ENCODE assay signal across 2 cellular contexts in the genomic region with DNA sequence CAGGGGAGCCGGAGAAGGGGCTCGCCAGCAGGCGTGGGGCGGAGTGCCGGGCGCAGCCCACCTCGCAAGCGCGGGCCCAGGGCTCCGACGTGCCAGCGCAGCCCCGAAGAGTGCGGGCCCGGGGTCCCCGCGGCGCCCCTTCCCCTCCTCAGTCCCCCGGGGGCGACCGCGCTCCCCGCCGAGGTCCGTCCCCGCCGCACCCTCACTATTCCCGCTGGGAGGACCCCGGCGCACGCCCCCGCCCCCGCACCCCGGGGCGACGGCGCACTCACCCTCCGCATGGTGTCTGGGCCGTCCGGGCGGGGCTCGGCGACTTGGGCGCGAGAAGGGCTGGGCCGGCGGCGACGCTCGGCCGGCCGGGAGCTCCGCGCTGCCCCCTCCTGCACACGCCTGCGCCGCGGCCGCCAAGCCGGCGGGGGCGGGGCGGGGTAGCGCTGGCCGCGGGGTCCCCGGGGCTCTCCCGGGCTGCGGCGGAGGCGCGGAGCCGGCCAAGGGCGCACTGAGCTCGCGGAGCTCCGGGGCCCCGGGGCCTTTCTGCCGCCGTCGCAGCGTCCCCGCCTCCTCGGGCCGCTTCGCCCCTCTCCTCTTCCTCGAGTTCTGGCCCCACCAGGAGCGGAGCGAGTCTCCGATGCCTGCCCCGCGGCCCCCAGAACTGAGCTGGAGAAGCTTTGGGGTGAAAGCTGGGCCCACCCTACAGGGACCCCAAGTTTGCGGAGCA.
TF ChIP-seq lines count a peak whose summit lies in the region.

No MANE protein-coding gene starts in this region.

TF ChIP-seq in HCT116, 20 proteins besides CTCF, POLR2A, EP300 and RAD21:
- TF ChIP-seq FOSL1 (IDR thresholded peaks at IDR 0.05; ENCODE audit: low read depth), result no peak
- TF ChIP-seq POLR2AphosphoS5 (IDR thresholded peaks at IDR 0.05; ENCODE audit: low read depth, low read length), result 0 out of 2 replicates have a peak, but pooled peaks have one; percentile 25
- no peak for TF ChIP-seq CEBPB (IDR thresholded peaks at IDR 0.05; ENCODE audit: low read depth)
- TF ChIP-seq EGR1 (IDR thresholded peaks at IDR 0.05; ENCODE audit: low read depth), result peak; percentile 69
- no peak for TF ChIP-seq ZFX (IDR thresholded peaks at IDR 0.05)

TF ChIP-seq in endothelial cell of umbilical vein, 7 proteins besides CTCF, POLR2A, EP300 and RAD21:
- no peak for TF ChIP-seq MYC (IDR thresholded peaks at IDR 0.05; ENCODE audit: low read depth, low read length)
- TF ChIP-seq EZH2 (IDR thresholded peaks at IDR 0.05; ENCODE audit: borderline replicate concordance, low read depth, low read length, severe bottlenecking), result peak; percentile 66
